ENCODE assay signal across 23 cellular contexts in genomic region chr6:355373-355772, GRCh38. TPM values are rescaled to one million over a fixed set of nuclear protein-coding genes. Genes with fewer than 3 reads are reported as not detected.
"Had no signal": no experiment of that assay in that cellular context is flagged by ENCODE, and none has a peak within 500 bp of the region (broad histone marks: within the 10 kb centered on the region; RNA-seq: fewer than 3 reads in every experiment).

No MANE protein-coding gene starts in this region.

- H3K4me3 Mint-ChIP-seq: activated CD4-positive, alpha-beta T cell treated with anti-CD3 and anti-CD28 coated beads for 36 hours; activated naive CD8-positive, alpha-beta T cell treated with anti-CD3 and anti-CD28 coated beads for 36 hours; activated T-cell treated with anti-CD3 and anti-CD28 coated beads, Interleukin-2, amount 50 U/mL, for 4 hours; type B pancreatic cell; WTC11 had no signal

- H3K27ac Mint-ChIP-seq: activated CD4-positive, alpha-beta T cell treated with anti-CD3 and anti-CD28 coated beads for 36 hours; activated naive CD8-positive, alpha-beta T cell treated with anti-CD3 and anti-CD28 coated beads for 36 hours; type B pancreatic cell; WTC11 had no signal

- H3K79me2 ChIP-seq: parathyroid adenoma had no signal

- H3K27ac ChIP-seq: esophagus muscularis mucosa, parathyroid adenoma, skin epidermis, thoracic aorta had no signal

- DNase-seq: activated CD4-positive, alpha-beta T cell treated with anti-CD3 and anti-CD28 coated beads for 36 hours; activated CD4-positive, alpha-beta T cell treated with anti-CD3 and anti-CD28 coated beads, Interleukin-2, amount 50 U/mL, for 4 hours; activated CD8-positive, alpha-beta memory T cell treated with anti-CD3 and anti-CD28 coated beads for 24 hours; activated CD8-positive, alpha-beta memory T cell treated with anti-CD3 and anti-CD28 coated beads, Interleukin-2, amount 50 U/mL, for 48 hours; activated naive CD4-positive, alpha-beta T cell treated with Interleukin-2 at 50 U/mL for 16 hours; activated naive CD8-positive, alpha-beta T cell treated with anti-CD3 and anti-CD28 coated beads for 36 hours; activated T-cell treated with anti-CD3 and anti-CD28 coated beads, Interleukin-2, amount 50 U/mL, for 4 hours; central memory CD4-positive, alpha-beta T cell; effector memory CD4-positive, alpha-beta T cell; hippocampal formation; kidney glomerular epithelial cell; nucleus accumbens; stimulated activated CD4-positive, alpha-beta T cell treated with anti-CD3 and anti-CD28 coated beads, Interleukin-1b, Interleukin-23, amount 100 ng/mL, for 48 hours; T-helper 9 cell had no signal

- H3K9ac ChIP-seq: parathyroid adenoma had no signal

- H3K36me3 ChIP-seq: thoracic aorta had no signal

- H2AFZ ChIP-seq: parathyroid adenoma had no signal

- H3K27me3 Mint-ChIP-seq: activated CD4-positive, alpha-beta T cell treated with anti-CD3 and anti-CD28 coated beads for 36 hours; activated naive CD8-positive, alpha-beta T cell treated with anti-CD3 and anti-CD28 coated beads for 36 hours; type B pancreatic cell had no signal

- ATAC-seq: activated CD4-positive, alpha-beta T cell treated with anti-CD3 and anti-CD28 coated beads for 36 hours; activated T-cell treated with anti-CD3 and anti-CD28 coated beads, Interleukin-2, amount 50 U/mL, for 4 hours; right cardiac atrium; WTC11 had no signal

- H3K36me3 Mint-ChIP-seq: type B pancreatic cell had no signal

- FAIRE-seq: astrocyte, frontal cortex had no signal

- H3K4me1 ChIP-seq: esophagus muscularis mucosa, parathyroid adenoma had no signal

- H3K4me3 ChIP-seq: esophagus muscularis mucosa, skin epidermis, thoracic aorta had no signal

- H3K9me3 Mint-ChIP-seq: activated naive CD8-positive, alpha-beta T cell treated with anti-CD3 and anti-CD28 coated beads for 36 hours; activated T-cell treated with anti-CD3 and anti-CD28 coated beads, Interleukin-2, amount 50 U/mL, for 4 hours; type B pancreatic cell had no signal

- H3K9me3 ChIP-seq: esophagus muscularis mucosa, thoracic aorta had no signal

RNA-seq across cellular contexts. Expression of gene IRF4, which starts 36.2 kb away (rescaled TPM):
- total RNA-seq: frontal cortex had no signal
